In the genomic region with DNA sequence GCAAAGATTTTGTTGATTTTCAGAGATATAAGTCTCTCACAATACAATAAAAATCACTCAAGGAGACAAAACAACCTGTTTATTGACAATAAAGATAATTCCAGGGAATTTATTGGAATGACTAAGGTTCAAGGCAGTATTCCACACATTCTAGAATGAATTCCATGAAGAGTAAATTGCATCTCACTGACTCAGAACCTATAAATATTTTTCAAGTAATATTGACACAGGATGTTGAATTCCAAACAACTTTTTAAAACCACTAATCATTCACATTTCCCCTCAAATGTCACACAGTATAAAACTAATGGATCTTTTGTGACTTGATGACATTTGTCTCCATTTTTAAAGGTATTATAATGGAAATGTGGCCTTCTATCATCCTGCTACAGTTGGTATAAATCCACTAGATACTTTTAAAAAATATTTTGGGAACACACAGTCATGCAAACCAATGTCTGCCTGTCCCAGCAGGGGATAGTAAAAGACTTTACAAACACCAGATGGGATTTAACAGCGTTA, we compare ENCODE assay signal across 24 cellular contexts. TPM values are rescaled to one million over a fixed set of nuclear protein-coding genes. Genes with fewer than 3 reads are reported as not detected.
DNase-seq lines count a peak whose midpoint lies in the region; ATAC-seq and TF ChIP-seq lines count a peak whose summit lies in the region.
"Had no signal": no experiment of that assay in that cellular context is flagged by ENCODE, and none has a peak within 500 bp of the region (broad histone marks: within the 10 kb centered on the region; RNA-seq: fewer than 3 reads in every experiment).

No MANE protein-coding gene starts in this region.

- H3K36me3 Mint-ChIP-seq in H9 (ENCODE audit: insufficient read depth in 1 of 3, low read depth in 3 of 3), result no peaks in the 10 kb centered on the region
- H3K36me3 Mint-ChIP-seq: activated CD4-positive, alpha-beta memory T cell treated with anti-CD3 and anti-CD28 coated beads for 36 hours; activated naive CD8-positive, alpha-beta T cell; CD8-positive, alpha-beta memory T cell; IgD-negative memory B cell; naive B cell; stimulated activated memory B cell treated with anti-CD40 and anti-IgM and Interleukin-4, amounts not matched to agents 10 μg/mL and 1 μg/mL and 100 μg/mL, for 72 hours had no signal

- H3K4me3 ChIP-seq in Panc1 (ENCODE audit: low read depth in 2 of 2, low read length in 2 of 2) (no peak overlapping the region), fibroblast of the aortic adventitia (ENCODE audit: low read depth, low read length) (no peak overlapping the region), smooth muscle cell (no peak overlapping the region)
- H3K4me3 ChIP-seq: cardiac muscle cell, Peyer's patch, spleen, tibial nerve had no signal

- no peaks in the 10 kb centered on the region for H3K79me2 ChIP-seq in smooth muscle cell (ENCODE audit: low read depth)
- H3K79me2 ChIP-seq in H9 (ENCODE audit: insufficient read depth, low read length), result no peaks in the 10 kb centered on the region

- no peak overlapping the region for H4K8ac ChIP-seq in H9 (replicated peaks; ENCODE audit: insufficient read length, low read depth, low read length)

- no peak overlapping the region for H2BK12ac ChIP-seq in H9 (ENCODE audit: insufficient read length, low read depth, low read length)

- H4K5ac ChIP-seq in H9 (ENCODE audit: insufficient read length, low read depth, low read length), result no peak overlapping the region

- intact Hi-C loops in Panc1 (cut with micrococcal nuclease; ENCODE audit: unreplicated experiment), result loop anchor here (10.0 kb wide), 1 partner anchor 663 kb away; no protein-coding TSS in a partner anchor

- ATAC-seq in Panc1, result peak; percentile 78
- ATAC-seq: foreskin keratinocyte; stimulated activated memory B cell treated with anti-CD40 and anti-IgM and Interleukin-4, amounts not matched to agents 10 μg/mL and 1 μg/mL and 100 μg/mL, for 72 hours had no signal

- POLR2A ChIA-PET in Panc1 (lab: Charles Lee), result no interaction called here

- no peak overlapping the region for H2BK20ac ChIP-seq in H9 (ENCODE audit: low read depth, low read length, poor library complexity, severe bottlenecking)

- H4K91ac ChIP-seq in H9 (ENCODE audit: insufficient read length, low read depth, low read length), result no peak overlapping the region

- H3K4me3 Mint-ChIP-seq in H9, result no peak overlapping the region
- H3K4me3 Mint-ChIP-seq: activated CD4-positive, alpha-beta memory T cell treated with anti-CD3 and anti-CD28 coated beads for 36 hours; activated naive CD8-positive, alpha-beta T cell; activated T-cell treated with anti-CD3 and anti-CD28 coated beads, Interleukin-2, amount 50 U/mL, for 24 hours; CD8-positive, alpha-beta memory T cell; IgD-negative memory B cell; naive B cell; stimulated activated memory B cell treated with anti-CD40 and anti-IgM and Interleukin-4, amounts not matched to agents 10 μg/mL and 1 μg/mL and 100 μg/mL, for 72 hours had no signal

- H3K27ac ChIP-seq in Panc1 (ENCODE audit: low read length), result peak overlapping the region; percentile 63
- peak overlapping the region; percentile 0 for H3K27ac ChIP-seq in smooth muscle cell (ENCODE audit: low read depth)
- H3K27ac ChIP-seq in H9 (ENCODE audit: insufficient read length, low read depth, low read length), result no peak overlapping the region
- H3K27ac ChIP-seq: cardiac muscle cell, foreskin keratinocyte, Peyer's patch, spleen, tibial nerve had no signal

- H3K79me1 ChIP-seq in H9 (ENCODE audit: insufficient read depth, low read depth, low read length, poor library complexity, severe bottlenecking), result no peaks in the 10 kb centered on the region

- no TSS peak for BruUV-seq in Panc1 (replicated peaks; lab: Mats Ljungman, UMichigan)

- no peak overlapping the region for H3K56ac ChIP-seq in H9 (ENCODE audit: insufficient read length, low read depth, low read length)

- no peak overlapping the region for H3K23ac ChIP-seq in H9 (ENCODE audit: insufficient read length, low read depth, low read length)

- no peak overlapping the region for H2AFZ ChIP-seq in smooth muscle cell (ENCODE audit: low read depth)
- H2AFZ ChIP-seq in H9 (ENCODE audit: low read length), result no peak overlapping the region

- H3K27me3 ChIP-seq in Panc1 (ENCODE audit: control insufficient read depth, insufficient read depth, low read length) (no peaks in the 10 kb centered on the region), smooth muscle cell (ENCODE audit: low read depth) (no peaks in the 10 kb centered on the region), H9 (ENCODE audit: insufficient read depth, low read length) (no peaks in the 10 kb centered on the region)
- H3K27me3 ChIP-seq: cardiac muscle cell, foreskin keratinocyte, Peyer's patch, tibial nerve had no signal

- in situ Hi-C loops in Panc1 (cut with HindIII; ENCODE audit: low pct_unique_long_range_greater_than_20kb, low sequenced_read_pairs), result no loop called here

- no peaks in the 10 kb centered on the region for H3K9me3 Mint-ChIP-seq in H9
- H3K9me3 Mint-ChIP-seq: activated CD4-positive, alpha-beta memory T cell treated with anti-CD3 and anti-CD28 coated beads for 36 hours; activated T-cell treated with anti-CD3 and anti-CD28 coated beads, Interleukin-2, amount 50 U/mL, for 24 hours; IgD-negative memory B cell; stimulated activated memory B cell treated with anti-CD40 and anti-IgM and Interleukin-4, amounts not matched to agents 10 μg/mL and 1 μg/mL and 100 μg/mL, for 72 hours had no signal

- H3K9ac ChIP-seq in smooth muscle cell (ENCODE audit: low read depth) (no peak overlapping the region), H9 (ENCODE audit: extremely low read depth, insufficient read length, low read length) (no peak overlapping the region)

- no peak overlapping the region for H3K27ac Mint-ChIP-seq in H9
- H3K27ac Mint-ChIP-seq: activated CD4-positive, alpha-beta memory T cell treated with anti-CD3 and anti-CD28 coated beads for 36 hours; activated naive CD8-positive, alpha-beta T cell; activated T-cell treated with anti-CD3 and anti-CD28 coated beads, Interleukin-2, amount 50 U/mL, for 24 hours; CD8-positive, alpha-beta memory T cell; IgD-negative memory B cell; stimulated activated memory B cell treated with anti-CD40 and anti-IgM and Interleukin-4, amounts not matched to agents 10 μg/mL and 1 μg/mL and 100 μg/mL, for 72 hours had no signal

- H3K9me3 ChIP-seq in Panc1 (ENCODE audit: control insufficient read depth, insufficient read depth, low read depth, low read length) (no peaks in the 10 kb centered on the region), smooth muscle cell (replicated peaks; ENCODE audit: low read depth) (no peaks in the 10 kb centered on the region), H9 (ENCODE audit: control insufficient read depth, low read depth, low read length) (no peaks in the 10 kb centered on the region)
- H3K9me3 ChIP-seq: Peyer's patch, spleen, tibial nerve had no signal

- H3K36me3 ChIP-seq in Panc1 (ENCODE audit: control insufficient read depth, insufficient read depth, low read length) (no peaks in the 10 kb centered on the region), smooth muscle cell (ENCODE audit: low read depth) (no peaks in the 10 kb centered on the region)
- H3K36me3 ChIP-seq: cardiac muscle cell, Peyer's patch, spleen, tibial nerve had no signal

- TF ChIP-seq CTCF in Panc1 (IDR thresholded peaks at IDR 0.05), result peak; percentile 12; the same call in 1 of the 2 replicates
- no peak for TF ChIP-seq CTCF in fibroblast of the aortic adventitia (IDR thresholded peaks at IDR 0.05; ENCODE audit: insufficient read depth, low read length)
- TF ChIP-seq CTCF in smooth muscle cell (IDR thresholded peaks at IDR 0.05; ENCODE audit: borderline replicate concordance, insufficient read depth, poor library complexity, severe bottlenecking), result no peak
- TF ChIP-seq CTCF in H9 (conservative IDR thresholded peaks at IDR 0.05), result no peak

- H4K20me1 ChIP-seq in smooth muscle cell (ENCODE audit: low read depth) (no peaks in the 10 kb centered on the region), H9 (ENCODE audit: control insufficient read depth, insufficient read depth, insufficient read length) (no peaks in the 10 kb centered on the region)

- H2BK15ac ChIP-seq in H9 (ENCODE audit: low read depth, low read length), result no peak overlapping the region

- DNase-seq in GM04504 (ENCODE audit: low read depth), result peak; percentile 55
- no peak for DNase-seq in Panc1 (ENCODE audit: low read depth, low spot score)
- peak; percentile 52 for DNase-seq in fibroblast of the aortic adventitia (ENCODE audit: low read depth)
- no peak for DNase-seq in smooth muscle cell (lab: John Stamatoyannopoulos, UW; ENCODE audit: unreplicated experiment)
- DNase-seq in 8988T, result no peak
- DNase-seq in DMS53 treated with DMSO at 0.1 percent for 48 hours (lab: John Stamatoyannopoulos, UW; ENCODE audit: unreplicated experiment), result no peak
- no peak for DNase-seq in epidermal melanocyte (ENCODE audit: insufficient read length, low spot score)
- DNase-seq in H9, result no peak
- DNase-seq: activated CD4-positive, alpha-beta memory T cell treated with anti-CD3 and anti-CD28 coated beads for 36 hours; activated T-cell treated with anti-CD3 and anti-CD28 coated beads, Interleukin-2, amount 50 U/mL, for 24 hours; CD8-positive, alpha-beta memory T cell; effector memory CD4-positive, alpha-beta T cell; naive B cell; NCI-H1092; NCI-H774; Peyer's patch; spleen had no signal

- H3K27me3 Mint-ChIP-seq in H9 (ENCODE audit: low read depth), result no peaks in the 10 kb centered on the region
- H3K27me3 Mint-ChIP-seq: activated naive CD8-positive, alpha-beta T cell; activated T-cell treated with anti-CD3 and anti-CD28 coated beads, Interleukin-2, amount 50 U/mL, for 24 hours had no signal

- no peak overlapping the region for H2BK120ac ChIP-seq in H9 (ENCODE audit: low read depth, low read length, poor library complexity, severe bottlenecking)

- no peaks in the 10 kb centered on the region; the same call in 1 of the 2 replicates for H3K4me1 ChIP-seq in Panc1 (ENCODE audit: control insufficient read depth, insufficient read depth, low read length)
- no peaks in the 10 kb centered on the region for H3K4me1 ChIP-seq in smooth muscle cell (ENCODE audit: low read depth)
- H3K4me1 ChIP-seq in H9 (ENCODE audit: insufficient read depth, low read length), result no peaks in the 10 kb centered on the region
- H3K4me1 ChIP-seq: foreskin keratinocyte, Peyer's patch, spleen, tibial nerve had no signal

- H3K4ac ChIP-seq in H9 (ENCODE audit: low read depth, low read length), result no peak overlapping the region

- no peak overlapping the region for H3T11ph ChIP-seq in H9 (ENCODE audit: low read length)

- no peaks in the 10 kb centered on the region for H3K23me2 ChIP-seq in H9 (ENCODE audit: insufficient read length, low read depth, low read length, poor library complexity, severe bottlenecking)

- WGBS in smooth muscle cell (ENCODE audit: low lambda C conversion rate), result 63% methylated on average over 1 of the region's 1 CpG
- WGBS in H9 (ENCODE audit: extremely low coverage, insufficient read length, low lambda C conversion rate), result no CpG with 5 or more reads among the region's 1 CpG

- H3K4me1 Mint-ChIP-seq in H9, result peaks cover 0 to 5% of the 10 kb centered on the region in 2 experiments; a peak in 2 of 4 replicates
- H3K4me1 Mint-ChIP-seq: CD8-positive, alpha-beta memory T cell; IgD-negative memory B cell; naive B cell; stimulated activated memory B cell treated with anti-CD40 and anti-IgM and Interleukin-4, amounts not matched to agents 10 μg/mL and 1 μg/mL and 100 μg/mL, for 72 hours had no signal

- CTCF ChIA-PET in Panc1 (lab: Charles Lee), result no interaction called here

- no peak overlapping the region for H3K14ac ChIP-seq in H9 (ENCODE audit: insufficient read depth, low read length)

- H3K18ac ChIP-seq in H9 (ENCODE audit: insufficient read length, low read depth, low read length), result no peak overlapping the region

- no peak overlapping the region for H2AK5ac ChIP-seq in H9 (ENCODE audit: insufficient read length, low read length)

- H2BK5ac ChIP-seq in H9 (ENCODE audit: insufficient read length, low read length), result no peak overlapping the region

- no peaks in the 10 kb centered on the region for H3F3A ChIP-seq in smooth muscle cell (ENCODE audit: low read depth)

- H3K4me2 ChIP-seq in smooth muscle cell, result no peak overlapping the region
- H3K4me2 ChIP-seq in H9 (ENCODE audit: insufficient read depth, insufficient read length, low read length), result no peak overlapping the region

RNA-seq across cellular contexts. Expression of gene LGR5, which starts 42.1 kb away (rescaled TPM):
- total RNA-seq in Panc1 (2021; ENCODE audit: unreplicated experiment) (1.9 TPM), fibroblast of the aortic adventitia (ENCODE audit: low replicate concordance) (7.8 TPM in 1 of 2 replicates, not detected in the other), smooth muscle cell (0.54 and 0.58 TPM in 2 replicates), H9 (2021) (0.09 and 0.13 TPM in 2 replicates)
- polyA plus RNA-seq in Panc1 (2012; ENCODE audit: insufficient read length), result 0.69 TPM
- polyA plus RNA-seq in smooth muscle cell, result 0.20 and 0.30 TPM in 2 replicates
- total RNA-seq: activated CD4-positive, alpha-beta memory T cell treated with anti-CD3 and anti-CD28 coated beads for 36 hours; CD8-positive, alpha-beta memory T cell; foreskin keratinocyte; G401; spleen had no signal
- polyA plus RNA-seq: CD8-positive, alpha-beta memory T cell; foreskin keratinocyte; IgD-negative memory B cell had no signal

Comparison
In these comparisons a context has a peak if more than half of its experiments do, and no peak if none do; other contexts are left out.
1. DNase-seq: peak in GM04504 (single experiment) and fibroblast of the aortic adventitia (single experiment); none in Panc1 (single experiment), smooth muscle cell (single experiment), 8988T (single experiment), DMS53 treated with DMSO at 0.1 percent for 48 hours (single experiment), epidermal melanocyte (single experiment) and H9 (single experiment).